Comparison of ENCODE assay signal across 22 cellular contexts in genomic region chr7:132138817-132139216, GRCh38.
DNase-seq lines count a peak whose midpoint lies in the region; ATAC-seq and TF ChIP-seq lines count a peak whose summit lies in the region.
"Had no signal": no experiment of that assay in that cellular context is flagged by ENCODE, and none has a peak within 500 bp of the region (broad histone marks: within the 10 kb centered on the region; RNA-seq: fewer than 3 reads in every experiment).

No MANE protein-coding gene starts in this region.

- peaks cover 10 to 60% (median 29%) of the 10 kb centered on the region in 3 donors for H3K4me1 ChIP-seq in skeletal muscle tissue (ENCODE audit: control insufficient read depth in 3 of 3, insufficient read depth in 3 of 3, low read length in 3 of 3)
- H3K4me1 ChIP-seq in uterus = no peaks in the 10 kb centered on the region
- H3K4me1 ChIP-seq: BLaER1, body of pancreas, spleen had no signal

- TF ChIP-seq POLR2A in uterus (IDR thresholded peaks at IDR 0.05) = no peak

- H3K9ac ChIP-seq in skeletal muscle tissue (ENCODE audit: low read depth in 1 of 3, low read length in 3 of 3) = no peak overlapping the region
- H3K9ac ChIP-seq: BLaER1 had no signal

- H3K9me3 ChIP-seq in skeletal muscle tissue (ENCODE audit: control insufficient read depth in 3 of 3, low read length in 3 of 3) (no peaks in the 10 kb centered on the region), uterus (no peaks in the 10 kb centered on the region)
- H3K9me3 ChIP-seq: BLaER1, body of pancreas, spleen, suprapubic skin had no signal

- peak; percentile 13 for DNase-seq in NCI-H345 (lab: John Stamatoyannopoulos, UW)
- no peak for DNase-seq in NCI-H345 treated with DMSO at 0.1 percent for 48 hours (lab: John Stamatoyannopoulos, UW; ENCODE audit: unreplicated experiment)
- peak; percentile 20 for DNase-seq in RWPE1 (ENCODE audit: low spot score)
- DNase-seq in fibroblast of the aortic adventitia (ENCODE audit: low read depth) = peak; percentile 8
- DNase-seq in uterus = no peak
- DNase-seq in SKM-1 (lab: John Stamatoyannopoulos, UW; ENCODE audit: unreplicated experiment) = no peak
- DNase-seq: 8988T; activated CD4-positive, CD25-positive, alpha-beta regulatory T cell; activated CD8-positive, alpha-beta T cell treated with anti-CD3 and anti-CD28 coated beads for 36 hours; activated naive CD4-positive, alpha-beta T cell treated with anti-CD3 and anti-CD28 coated beads, Interleukin-2, amount 50 U/mL, for 16 hours; activated T-cell treated with anti-CD3 and anti-CD28 coated beads, Interleukin-2, amount 50 U/mL, for 4 hours; body of pancreas; DMS 273 treated with DMSO at 0.1 percent for 48 hours; NCI-H1417 treated with DMSO at 0.1 percent for 48 hours; NK-92 treated with Interleukin-12 subunit alpha and Interleukin-12 subunit beta, amount 100 ng/mL, for 24 hours; spleen had no signal

- no peak overlapping the region for H3K27ac ChIP-seq in RWPE1
- peak overlapping the region; percentile 6 for H3K27ac ChIP-seq in skeletal muscle tissue (ENCODE audit: low read depth, low read length)
- H3K27ac ChIP-seq in uterus = no peak overlapping the region
- H3K27ac ChIP-seq: BLaER1, body of pancreas, spleen, suprapubic skin had no signal

- POLR2A ChIA-PET in RWPE1 (lab: Yijun Ruan, JAX; ENCODE audit: low non-redundant PET) = no interaction called here

- no peak overlapping the region for H3K4me3 ChIP-seq in fibroblast of the aortic adventitia (ENCODE audit: low read depth, low read length)
- H3K4me3 ChIP-seq in skeletal muscle tissue (ENCODE audit: low read length in 3 of 3) = no peak overlapping the region
- H3K4me3 ChIP-seq in uterus = no peak overlapping the region
- H3K4me3 ChIP-seq: BLaER1, body of pancreas, spleen, suprapubic skin had no signal

- intact Hi-C loops in uterus (cut with DNase I; ENCODE audit: low total_unique reads) = no loop called here

- H3K36me3 ChIP-seq in skeletal muscle tissue (ENCODE audit: control insufficient read depth in 3 of 3, insufficient read depth in 3 of 3, low read length in 3 of 3) (no peaks in the 10 kb centered on the region), uterus (no peaks in the 10 kb centered on the region)
- H3K36me3 ChIP-seq: BLaER1, suprapubic skin had no signal

- TF ChIP-seq CTCF in RWPE1 (conservative IDR thresholded peaks at IDR 0.05; ENCODE audit: low read depth) (no peak), fibroblast of the aortic adventitia (IDR thresholded peaks at IDR 0.05; ENCODE audit: insufficient read depth, low read length) (no peak), uterus (IDR thresholded peaks at IDR 0.05) (no peak)

- no peak for ATAC-seq in HG02759 (IDR thresholded peaks at IDR 0.05; ENCODE audit: unreplicated experiment)
- ATAC-seq: activated CD8-positive, alpha-beta T cell treated with anti-CD3 and anti-CD28 coated beads for 36 hours; activated T-cell treated with anti-CD3 and anti-CD28 coated beads, Interleukin-2, amount 50 U/mL, for 4 hours; body of pancreas; naive thymus-derived CD8-positive, alpha-beta T cell; Right ventricle myocardium inferior had no signal

- CTCF ChIA-PET in RWPE1 (lab: Yijun Ruan, JAX) = no interaction called here

- no peaks in the 10 kb centered on the region for H3K27me3 ChIP-seq in skeletal muscle tissue (ENCODE audit: control insufficient read depth in 3 of 3, insufficient read depth in 3 of 3, low read length in 3 of 3)
- no peaks in the 10 kb centered on the region for H3K27me3 ChIP-seq in uterus
- H3K27me3 ChIP-seq: BLaER1, body of pancreas, spleen, suprapubic skin had no signal

Comparison
In these comparisons a context has a peak if more than half of its experiments do, and no peak if none do; other contexts are left out.
1. DNase-seq: peak in NCI-H345 (single experiment), RWPE1 (single experiment) and fibroblast of the aortic adventitia (single experiment); none in NCI-H345 treated with DMSO at 0.1 percent for 48 hours (single experiment), uterus (0 of 2) and SKM-1 (single experiment).